Comparison of ENCODE assay signal across 11 cellular contexts in the genomic region with DNA sequence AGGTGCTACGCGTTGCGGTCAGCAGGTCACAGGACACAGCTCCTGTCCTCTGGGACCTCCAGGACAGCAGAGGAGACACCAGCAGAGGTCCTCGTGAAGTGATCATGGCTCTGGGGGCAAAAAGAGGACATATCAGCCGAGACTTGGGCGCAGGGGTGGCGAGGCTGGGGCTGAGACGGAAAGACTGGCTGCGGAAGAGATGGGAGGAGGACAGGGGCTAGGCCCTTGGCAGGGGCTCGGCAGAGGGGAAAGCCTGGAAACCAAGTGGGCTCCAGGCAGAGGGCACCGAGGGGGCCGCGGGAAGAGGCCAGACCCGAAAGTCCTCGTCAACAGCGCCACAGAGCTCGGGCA. TPM values are rescaled to one million over a fixed set of nuclear protein-coding genes. Genes with fewer than 3 reads are reported as not detected.
DNase-seq lines count a peak whose midpoint lies in the region; ATAC-seq, FAIRE-seq and TF ChIP-seq lines count a peak whose summit lies in the region.
"Had no signal": no experiment of that assay in that cellular context is flagged by ENCODE, and none has a peak within 500 bp of the region (broad histone marks: within the 10 kb centered on the region; RNA-seq: fewer than 3 reads in every experiment).

No MANE protein-coding gene starts in this region.

- in situ Hi-C loops in GM23248 (cut with MboI): loop anchor here (10.0 to 25.0 kb wide), 3 partner anchors 145 to 427 kb away; a partner anchor contains a TSS
- in situ Hi-C loops in GM13977 (cut with MboI; ENCODE audit: low pct_unique_long_range_greater_than_20kb, low sequenced_read_pairs, unreplicated experiment): no loop called here

- H3K36me3 ChIP-seq in GM23248 (ENCODE audit: low read depth) (no peaks in the 10 kb centered on the region), SK-N-SH (replicated peaks in 1 of 2; ENCODE audit: control insufficient read depth in 1 of 2, insufficient read depth in 2 of 2, low read length in 1 of 2) (no peaks in the 10 kb centered on the region), keratinocyte (ENCODE audit: control insufficient read depth in 2 of 2, extremely low read depth in 1 of 2, insufficient read depth in 2 of 2, low read length in 2 of 2) (no peaks in the 10 kb centered on the region), skeletal muscle tissue (ENCODE audit: control insufficient read depth in 3 of 3, insufficient read depth in 3 of 3, low read length in 3 of 3) (no peaks in the 10 kb centered on the region)
- H3K36me3 ChIP-seq: thyroid gland had no signal

- H3K79me2 ChIP-seq in GM23248 (ENCODE audit: insufficient read depth) (no peaks in the 10 kb centered on the region), SK-N-SH (ENCODE audit: insufficient read depth) (no peaks in the 10 kb centered on the region), keratinocyte (ENCODE audit: control insufficient read depth, insufficient read depth, low read length) (no peaks in the 10 kb centered on the region)

- H3K4me2 ChIP-seq in GM23248 (ENCODE audit: unreplicated experiment): no peak overlapping the region
- 0 out of 2 replicates have a peak overlapping the region, but pooled peaks have one; percentile 70 for H3K4me2 ChIP-seq in SK-N-SH
- H3K4me2 ChIP-seq in keratinocyte (ENCODE audit: control insufficient read depth, extremely low read depth, insufficient read depth, low read depth, low read length): peak overlapping the region; percentile 85

- no peaks in the 10 kb centered on the region for H3K9me3 ChIP-seq in GM23248 (ENCODE audit: low read depth)
- no peaks in the 10 kb centered on the region for H3K9me3 ChIP-seq in SK-N-SH
- H3K9me3 ChIP-seq in keratinocyte (ENCODE audit: control insufficient read depth, low read depth, low read length): no peaks in the 10 kb centered on the region
- H3K9me3 ChIP-seq in skeletal muscle tissue (ENCODE audit: control insufficient read depth in 3 of 3, low read length in 3 of 3): no peaks in the 10 kb centered on the region
- H3K9me3 ChIP-seq: thyroid gland had no signal

- DNase-seq in GM23248 (no peak), SK-N-SH (no peak), keratinocyte (ENCODE audit: low read depth, low spot score) (no peak), GM13977 (ENCODE audit: low spot score) (no peak), NOMO-1 (lab: John Stamatoyannopoulos, UW; ENCODE audit: unreplicated experiment in 2 of 2) (no peak)

- H3K4me3 ChIP-seq in GM23248 (no peak overlapping the region), SK-N-SH (ENCODE audit: low read depth in 2 of 2, low read length in 1 of 2) (no peak overlapping the region), keratinocyte (ENCODE audit: control insufficient read depth in 2 of 3, extremely low read depth in 1 of 3, insufficient read depth in 2 of 3, low read depth in 1 of 3, low read length in 3 of 3) (peak overlapping the region in 1 of 3 experiments; percentile 7), skeletal muscle tissue (ENCODE audit: low read length in 3 of 3) (peak overlapping the region in 2 of 3 donors; percentile 66 to 67)

- H2AFZ ChIP-seq in GM23248: peak overlapping the region; percentile 92
- H2AFZ ChIP-seq in SK-N-SH (ENCODE audit: low read depth): no peak overlapping the region
- H2AFZ ChIP-seq in keratinocyte (ENCODE audit: control insufficient read depth, low read length): no peak overlapping the region

- dilution Hi-C loops in keratinocyte (cut with MboI; ENCODE audit: extremely low pct_ligation_motif_present, low sequenced_read_pairs): no loop called here

- H3K27ac ChIP-seq in GM23248 (no peak overlapping the region), SK-N-SH (ENCODE audit: low read depth in 2 of 2, low read length in 1 of 2) (no peak overlapping the region), keratinocyte (ENCODE audit: control insufficient read depth, insufficient read depth, low read length) (no peak overlapping the region), skeletal muscle tissue (ENCODE audit: low read depth, low read length) (peak overlapping the region; percentile 93)

- no peaks in the 10 kb centered on the region for H3K9me1 ChIP-seq in keratinocyte (ENCODE audit: control insufficient read depth, extremely low read depth, insufficient read depth, low read length)

- no peaks in the 10 kb centered on the region for H3K4me1 ChIP-seq in GM23248 (ENCODE audit: insufficient read depth)
- peaks cover 0 to 25% of the 10 kb centered on the region in 2 experiments; a peak in 2 of 4 replicates for H3K4me1 ChIP-seq in SK-N-SH (ENCODE audit: control insufficient read depth in 1 of 2, insufficient read depth in 2 of 2, low read depth in 1 of 2, low read length in 1 of 2)
- H3K4me1 ChIP-seq in keratinocyte (ENCODE audit: control insufficient read depth, extremely low read depth, insufficient read depth, low read length): peaks cover 2% of the 10 kb centered on the region
- H3K4me1 ChIP-seq in skeletal muscle tissue (ENCODE audit: control insufficient read depth in 3 of 3, insufficient read depth in 3 of 3, low read length in 3 of 3): peaks cover 10 to 12% (median 11%) of the 10 kb centered on the region in 3 donors

- TF ChIP-seq EP300 in SK-N-SH (IDR thresholded peaks at IDR 0.05; ENCODE audit: borderline replicate concordance in 1 of 2, low read depth in 1 of 2, low read length in 1 of 2): no peak

- no peak for FAIRE-seq in keratinocyte (lab: Jason Lieb, UNC)

- CTCF ChIA-PET in SK-N-SH (lab: Yijun Ruan, JAX): interaction anchor here (0.9 to 7.1 kb wide), 25 partner anchors 9 to 266 kb away, joined by 3 to 79 read pairs (median 4); a partner anchor contains a TSS

- H4K20me1 ChIP-seq in GM23248 (ENCODE audit: insufficient read depth) (no peaks in the 10 kb centered on the region), SK-N-SH (ENCODE audit: insufficient read depth) (no peaks in the 10 kb centered on the region), keratinocyte (ENCODE audit: control insufficient read depth, extremely low read depth, insufficient read depth, low read length) (no peaks in the 10 kb centered on the region)

- H3K9ac ChIP-seq in GM23248: no peak overlapping the region
- H3K9ac ChIP-seq in SK-N-SH: no peak overlapping the region
- H3K9ac ChIP-seq in keratinocyte (ENCODE audit: control insufficient read depth, extremely low read depth, insufficient read depth, low read length): no peak overlapping the region
- peak overlapping the region; percentile 77 to 90 (median 88) for H3K9ac ChIP-seq in skeletal muscle tissue (ENCODE audit: low read depth in 1 of 3, low read length in 3 of 3)

- ATAC-seq in GM18519 (IDR thresholded peaks at IDR 0.05; ENCODE audit: low FRiP score, unreplicated experiment) (no peak), GM21825 (IDR thresholded peaks at IDR 0.05; ENCODE audit: unreplicated experiment) (no peak)

- POLR2A ChIA-PET in SK-N-SH (lab: Yijun Ruan, JAX): no interaction called here

- no peaks in the 10 kb centered on the region for H3F3A ChIP-seq in GM23248 (ENCODE audit: insufficient read depth)
- no peaks in the 10 kb centered on the region for H3F3A ChIP-seq in SK-N-SH (replicated peaks; ENCODE audit: insufficient read depth)

- peaks cover 21% of the 10 kb centered on the region for H3K27me3 ChIP-seq in GM23248 (replicated peaks; ENCODE audit: insufficient read depth)
- no peaks in the 10 kb centered on the region for H3K27me3 ChIP-seq in SK-N-SH (ENCODE audit: insufficient read depth)
- H3K27me3 ChIP-seq in keratinocyte (ENCODE audit: control insufficient read depth, extremely low read depth, insufficient read depth, low read length): peaks cover 46% of the 10 kb centered on the region
- peaks cover 12 to 14% (median 13%) of the 10 kb centered on the region in 3 donors for H3K27me3 ChIP-seq in skeletal muscle tissue (ENCODE audit: control insufficient read depth in 3 of 3, insufficient read depth in 3 of 3, low read length in 3 of 3)
- H3K27me3 ChIP-seq: thyroid gland had no signal

- 68 to 70% methylated on average over 16 to 17 of the region's 17 CpGs for WGBS in GM23248 (ENCODE audit: low coverage in 1 of 2, low lambda C conversion rate in 2 of 2, missing lambda C conversion rate in 2 of 2), 2 experiments
- 69% methylated on average over 17 of the region's 17 CpGs for WGBS in SK-N-SH (ENCODE audit: low lambda C conversion rate)

- no peak for TF ChIP-seq RAD21 in SK-N-SH (IDR thresholded peaks at IDR 0.05; ENCODE audit: low read length)

- H3K9me2 ChIP-seq in GM23248 (ENCODE audit: insufficient read depth) (no peaks in the 10 kb centered on the region), SK-N-SH (no peaks in the 10 kb centered on the region)

- TF ChIP-seq CTCF in SK-N-SH (IDR thresholded peaks at IDR 0.05): no peak
- peak in 1 of 3 experiments; percentile 10 for TF ChIP-seq CTCF in keratinocyte (optimal IDR thresholded peaks at IDR 0.05 in 1 of 3, IDR thresholded peaks at IDR 0.05 in 1 of 3, conservative IDR thresholded peaks at IDR 0.05 in 1 of 3; ENCODE audit: extremely low read depth in 1 of 3, insufficient read depth in 2 of 3, low read length in 3 of 3)
- no peak for TF ChIP-seq CTCF in GM13977 (IDR thresholded peaks at IDR 0.05; ENCODE audit: extremely low read depth, insufficient read depth, missing control alignments)

RNA-seq across cellular contexts. Expression of a gene that starts 4.9 kb away (rescaled TPM):
- total RNA-seq in GM23248 (2014; rRNA removed; shearing (Covaris generic)): not detected in 2 replicates
- not detected in 2 replicates for polyA plus RNA-seq in GM23248 (2016; fragmentation: Nextera tagmentation; extraction: Ambion mirVana)
- polyA plus RNA-seq in SK-N-SH (2012; rRNA removed): not detected in 2 replicates
- polyA plus RNA-seq in SK-N-SH (2012; cell fraction: cytosol; rRNA removed): not detected in 2 replicates
- not detected in 2 replicates for polyA plus RNA-seq in SK-N-SH (2012; cell fraction: nucleus; rRNA removed)
- polyA plus RNA-seq in keratinocyte: not detected in 3 replicates
- not detected for polyA plus RNA-seq in keratinocyte (2011; ENCODE audit: low read depth)
- not detected in 2 replicates for polyA plus RNA-seq in keratinocyte (2011; cell fraction: cytosol; rRNA removed)
- polyA plus RNA-seq in keratinocyte (2011; cell fraction: nucleus; rRNA removed): not detected in 2 replicates
- not detected in 2 replicates for polyA plus RNA-seq in keratinocyte (2012; ENCODE audit: low replicate concordance)
- not detected in 3 replicates for polyA minus RNA-seq in keratinocyte
- not detected for polyA minus RNA-seq in keratinocyte (2011; cell fraction: cytosol; rRNA and poly(A)+ RNA removed)
- not detected in 2 replicates for polyA minus RNA-seq in keratinocyte (2011; cell fraction: nucleus; rRNA and poly(A)+ RNA removed)
- total RNA-seq in skeletal muscle tissue: not detected
- total RNA-seq: activated CD4-positive, alpha-beta memory T cell treated with anti-CD3 and anti-CD28 coated beads, Interleukin-2, amount 10 ng/mL, durations not matched to agents 7 days and 5 days; T-cell; thyroid gland had no signal

RNA-seq across cellular contexts. Expression of a gene that starts 32.6 kb away (rescaled TPM):
- 0.13 and 0.54 TPM in 2 replicates for total RNA-seq in GM23248 (2014; rRNA removed; shearing (Covaris generic))
- polyA plus RNA-seq in GM23248 (2016; fragmentation: Nextera tagmentation; extraction: Ambion mirVana): 0.14 TPM in 1 of 2 replicates, not detected in the other
- polyA plus RNA-seq in SK-N-SH (2012; rRNA removed): 0.28 and 0.39 TPM in 2 replicates
- polyA plus RNA-seq in SK-N-SH (2012; cell fraction: cytosol; rRNA removed): 0.19 and 0.33 TPM in 2 replicates
- polyA plus RNA-seq in SK-N-SH (2012; cell fraction: nucleus; rRNA removed): 0.32 and 0.50 TPM in 2 replicates
- 0.03 to 0.04 TPM in 2 of 3 replicates, not detected in the other for polyA plus RNA-seq in keratinocyte
- not detected for polyA plus RNA-seq in keratinocyte (2011; ENCODE audit: low read depth)
- polyA plus RNA-seq in keratinocyte (2011; cell fraction: cytosol; rRNA removed): not detected in 2 replicates
- 0.05 TPM in 1 of 2 replicates, not detected in the other for polyA plus RNA-seq in keratinocyte (2011; cell fraction: nucleus; rRNA removed)
- polyA plus RNA-seq in keratinocyte (2012; ENCODE audit: low replicate concordance): 0.17 TPM in 1 of 2 replicates, not detected in the other
- polyA minus RNA-seq in keratinocyte: not detected in 3 replicates
- not detected for polyA minus RNA-seq in keratinocyte (2011; cell fraction: cytosol; rRNA and poly(A)+ RNA removed)
- polyA minus RNA-seq in keratinocyte (2011; cell fraction: nucleus; rRNA and poly(A)+ RNA removed): not detected in 2 replicates
- total RNA-seq in skeletal muscle tissue: 2.6 TPM
- total RNA-seq: activated CD4-positive, alpha-beta memory T cell treated with anti-CD3 and anti-CD28 coated beads, Interleukin-2, amount 10 ng/mL, durations not matched to agents 7 days and 5 days had no signal

Comparison
In these comparisons a context has a peak if more than half of its experiments do, and no peak if none do; other contexts are left out.
1. H3K4me3 ChIP-seq: peak in skeletal muscle tissue (2 of 3); none in GM23248 (single experiment) and SK-N-SH (0 of 2).
2. H3K9ac ChIP-seq: peak in skeletal muscle tissue (3 of 3); none in GM23248 (single experiment), SK-N-SH (single experiment) and keratinocyte (single experiment).